ENCODE assay signal across 10 cellular contexts in the genomic region with DNA sequence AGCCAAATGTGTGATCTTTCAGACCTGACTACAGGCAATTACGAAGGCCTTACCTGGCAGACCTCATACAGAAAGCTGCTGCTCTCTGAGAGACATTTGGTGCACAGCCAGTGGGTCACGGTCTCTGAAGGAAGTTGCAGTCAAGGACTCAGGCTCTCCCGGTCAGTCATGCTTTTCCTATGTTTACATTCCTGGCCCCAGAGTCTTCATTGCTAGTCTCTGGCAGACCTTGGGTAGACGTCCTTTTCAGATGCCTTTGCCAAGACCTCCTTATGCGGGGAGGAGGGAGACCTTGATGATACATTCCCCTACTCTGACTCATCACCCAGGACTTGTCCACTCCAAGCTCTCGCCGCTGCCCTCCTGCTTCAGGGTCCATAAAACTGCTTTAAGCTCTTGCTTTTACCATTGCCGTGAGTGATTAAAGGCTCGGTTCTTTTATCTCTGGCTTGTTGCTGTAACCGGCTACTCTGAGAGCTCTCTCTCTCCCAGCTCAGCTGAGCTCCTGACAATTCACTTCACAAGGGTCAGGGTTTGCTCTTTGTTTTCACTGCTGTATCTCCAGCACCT.
DNase-seq lines count a peak whose midpoint lies in the region; ATAC-seq, FAIRE-seq and TF ChIP-seq lines count a peak whose summit lies in the region.
"Had no signal": no experiment of that assay in that cellular context is flagged by ENCODE, and none has a peak within 500 bp of the region (broad histone marks: within the 10 kb centered on the region; RNA-seq: fewer than 3 reads in every experiment).

No MANE protein-coding gene starts in this region.

- intact Hi-C loops in mucosa of descending colon (cut with DNase I, micrococcal nuclease) = no loop called here
- intact Hi-C loops in activated CD8-positive, alpha-beta T cell treated with anti-CD3 and anti-CD28 coated beads for 36 hours (cut with micrococcal nuclease) = no loop called here

- no peaks in the 10 kb centered on the region for H3K27me3 ChIP-seq in MG63

- FAIRE-seq in endometrium (lab: Jason Lieb, UNC) = peak; percentile 94

- H3K4me1 Mint-ChIP-seq in activated CD8-positive, alpha-beta T cell treated with anti-CD3 and anti-CD28 coated beads for 36 hours (ENCODE audit: low read depth) = no peaks in the 10 kb centered on the region
- H3K4me1 Mint-ChIP-seq in glutamatergic neuron (ENCODE audit: low read depth, unreplicated experiment) = no peaks in the 10 kb centered on the region
- H3K4me1 Mint-ChIP-seq: activated naive CD8-positive, alpha-beta T cell treated with anti-CD3 and anti-CD28 coated beads, Interleukin-2, amount 50 U/mL, for 24 hours had no signal

- CTCF ChIA-PET in activated CD8-positive, alpha-beta T cell treated with anti-CD3 and anti-CD28 coated beads for 36 hours (lab: Charles Lee) = interaction anchor here (1.2 to 1.6 kb wide), 2 partner anchors 23 to 145 kb away, joined by 3 read pairs; no protein-coding TSS in a partner anchor

- ATAC-seq in mucosa of descending colon (peak; percentile 81), GM21717 (IDR thresholded peaks at IDR 0.05; ENCODE audit: unreplicated experiment) (no peak), GM21576 (IDR thresholded peaks at IDR 0.05; ENCODE audit: unreplicated experiment) (no peak)
- ATAC-seq in activated CD8-positive, alpha-beta T cell treated with anti-CD3 and anti-CD28 coated beads for 36 hours = no peak
- ATAC-seq: activated naive CD8-positive, alpha-beta T cell treated with anti-CD3 and anti-CD28 coated beads, Interleukin-2, amount 50 U/mL, for 24 hours had no signal

- POLR2A ChIA-PET in activated CD8-positive, alpha-beta T cell treated with anti-CD3 and anti-CD28 coated beads for 36 hours (lab: Charles Lee) = no interaction called here

- peaks cover 5% of the 10 kb centered on the region for H3K4me1 ChIP-seq in mucosa of descending colon (ENCODE audit: low read depth)

- no peaks in the 10 kb centered on the region for H3K36me3 Mint-ChIP-seq in activated CD8-positive, alpha-beta T cell treated with anti-CD3 and anti-CD28 coated beads for 36 hours (ENCODE audit: low read depth)
- no peaks in the 10 kb centered on the region for H3K36me3 Mint-ChIP-seq in glutamatergic neuron (ENCODE audit: unreplicated experiment)

- H3K4me3 Mint-ChIP-seq in activated CD8-positive, alpha-beta T cell treated with anti-CD3 and anti-CD28 coated beads for 36 hours = no peak overlapping the region
- H3K4me3 Mint-ChIP-seq in glutamatergic neuron (ENCODE audit: unreplicated experiment) = no peak overlapping the region
- H3K4me3 Mint-ChIP-seq: activated naive CD8-positive, alpha-beta T cell treated with anti-CD3 and anti-CD28 coated beads, Interleukin-2, amount 50 U/mL, for 24 hours had no signal

- DNase-seq in AG08396 (ENCODE audit: low spot score) (peak; percentile 92), MG63 (peak; percentile 95), mucosa of descending colon (peak in 1 of 3 donors; percentile 15), glutamatergic neuron (no peak)
- no peak for DNase-seq in activated CD8-positive, alpha-beta T cell treated with anti-CD3 and anti-CD28 coated beads for 36 hours
- DNase-seq: activated naive CD8-positive, alpha-beta T cell treated with anti-CD3 and anti-CD28 coated beads, Interleukin-2, amount 50 U/mL, for 24 hours; DND-41 had no signal

- no peaks in the 10 kb centered on the region for H3K9me3 Mint-ChIP-seq in activated CD8-positive, alpha-beta T cell treated with anti-CD3 and anti-CD28 coated beads for 36 hours
- H3K9me3 Mint-ChIP-seq in glutamatergic neuron (ENCODE audit: unreplicated experiment) = peaks cover 2% of the 10 kb centered on the region
- H3K9me3 Mint-ChIP-seq: activated naive CD8-positive, alpha-beta T cell treated with anti-CD3 and anti-CD28 coated beads, Interleukin-2, amount 50 U/mL, for 24 hours had no signal

- H3K27ac Mint-ChIP-seq in activated CD8-positive, alpha-beta T cell treated with anti-CD3 and anti-CD28 coated beads for 36 hours = no peak overlapping the region
- no peak overlapping the region for H3K27ac Mint-ChIP-seq in glutamatergic neuron (ENCODE audit: unreplicated experiment)
- H3K27ac Mint-ChIP-seq: activated naive CD8-positive, alpha-beta T cell treated with anti-CD3 and anti-CD28 coated beads, Interleukin-2, amount 50 U/mL, for 24 hours had no signal

- TF ChIP-seq CTCF in mucosa of descending colon (IDR thresholded peaks at IDR 0.05) (no peak), glutamatergic neuron (IDR thresholded peaks at IDR 0.05; ENCODE audit: partially characterized antibody, unreplicated experiment) (no peak)
- no peak for TF ChIP-seq CTCF in activated CD8-positive, alpha-beta T cell treated with anti-CD3 and anti-CD28 coated beads for 36 hours (IDR thresholded peaks at IDR 0.05)

- H3K36me3 ChIP-seq in MG63 = no peaks in the 10 kb centered on the region
- no peaks in the 10 kb centered on the region for H3K36me3 ChIP-seq in mucosa of descending colon (ENCODE audit: low read depth)

- no peak overlapping the region for H3K4me3 ChIP-seq in MG63
- H3K4me3 ChIP-seq in mucosa of descending colon = no peak overlapping the region

- no peaks in the 10 kb centered on the region for H3K27me3 Mint-ChIP-seq in activated CD8-positive, alpha-beta T cell treated with anti-CD3 and anti-CD28 coated beads for 36 hours
- peaks cover 3% of the 10 kb centered on the region for H3K27me3 Mint-ChIP-seq in glutamatergic neuron (ENCODE audit: unreplicated experiment)
- H3K27me3 Mint-ChIP-seq: activated naive CD8-positive, alpha-beta T cell treated with anti-CD3 and anti-CD28 coated beads, Interleukin-2, amount 50 U/mL, for 24 hours had no signal

- H3K9me3 ChIP-seq in MG63 (no peaks in the 10 kb centered on the region), mucosa of descending colon (no peaks in the 10 kb centered on the region)

Comparison
In these comparisons a context has a peak if more than half of its experiments do, and no peak if none do; other contexts are left out.
1. DNase-seq: peak in AG08396 (single experiment) and MG63 (single experiment); none in activated CD8-positive, alpha-beta T cell treated with anti-CD3 and anti-CD28 coated beads for 36 hours (single experiment) and glutamatergic neuron (single experiment).